Comparison of ENCODE assay signal across 27 cellular contexts in the genomic region with DNA sequence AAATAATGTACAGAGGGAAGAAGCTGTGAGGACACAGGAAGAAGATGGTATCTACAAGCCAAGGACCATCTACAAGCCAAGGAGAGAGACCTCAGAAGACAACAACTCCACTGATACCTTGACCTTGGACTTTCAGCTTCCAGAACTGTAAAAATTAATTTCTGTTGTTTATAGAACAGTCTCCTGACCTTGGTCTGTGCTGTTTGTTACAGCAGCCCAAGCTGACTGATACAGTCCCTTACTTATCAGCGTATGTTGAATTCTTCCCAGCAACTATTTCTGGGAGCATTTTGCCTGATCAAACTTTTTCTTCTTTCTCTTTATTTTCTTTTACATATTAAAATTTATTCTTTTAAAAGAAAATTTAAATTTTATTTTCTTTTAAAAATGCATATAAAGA.
"Had no signal": no experiment of that assay in that cellular context is flagged by ENCODE, and none has a peak within 500 bp of the region (broad histone marks: within the 10 kb centered on the region; RNA-seq: fewer than 3 reads in every experiment).

No MANE protein-coding gene starts in this region.

- H3K9me3 ChIP-seq: colonic mucosa, esophagus muscularis mucosa, esophagus squamous epithelium, gastrocnemius medialis, gastroesophageal sphincter had no signal

- H3K36me3 ChIP-seq: colonic mucosa, esophagus muscularis mucosa, esophagus squamous epithelium, gastrocnemius medialis, gastroesophageal sphincter, heart left ventricle, heart right ventricle had no signal

- H3K79me2 ChIP-seq: hepatocyte had no signal

- ATAC-seq: effector memory CD8-positive, alpha-beta T cell; foreskin keratinocyte; gastrocnemius medialis; gastroesophageal sphincter; heart left ventricle had no signal

- H3K4me2 ChIP-seq: hepatocyte had no signal

- H3K4me3 ChIP-seq: colonic mucosa, coronary artery, dorsolateral prefrontal cortex, esophagus muscularis mucosa, esophagus squamous epithelium, gastrocnemius medialis, gastroesophageal sphincter, heart left ventricle, heart right ventricle, hepatocyte had no signal

- H3K27me3 ChIP-seq: colonic mucosa, esophagus muscularis mucosa, esophagus squamous epithelium, gastrocnemius medialis, gastroesophageal sphincter, heart left ventricle, heart right ventricle, hepatocyte had no signal

- H3K27ac ChIP-seq: colonic mucosa, coronary artery, dorsolateral prefrontal cortex, epithelial cell of prostate, esophagus muscularis mucosa, esophagus squamous epithelium, foreskin keratinocyte, gastrocnemius medialis, gastroesophageal sphincter, heart left ventricle, hepatocyte had no signal

- H2AFZ ChIP-seq: hepatocyte had no signal

- DNase-seq: colonic mucosa; cortex of kidney; dermis blood vessel endothelial cell; dorsolateral prefrontal cortex; effector CD4-positive, alpha-beta T cell; effector CD8-positive, alpha-beta T cell; effector memory CD4-positive, alpha-beta T cell; effector memory CD8-positive, alpha-beta T cell; endodermal cell; erythroblast; esophagus squamous epithelium; foreskin fibroblast; foreskin keratinocyte; foreskin melanocyte; gastrocnemius medialis; glutamatergic neuron; head of caudate nucleus; heart left ventricle; heart right ventricle had no signal

- H3K4me1 ChIP-seq: colonic mucosa, foreskin keratinocyte had no signal

- H3K27ac Mint-ChIP-seq: dendritic cell treated with granulocyte-macrophage colony-stimulating factor and Interleukin-4, amounts not matched to agents 40 ng/mL and 50 ng/mL, for 4 days; effector memory CD8-positive, alpha-beta T cell; endodermal cell had no signal

- H3K9me3 Mint-ChIP-seq: dendritic cell treated with granulocyte-macrophage colony-stimulating factor and Interleukin-4, amounts not matched to agents 40 ng/mL and 50 ng/mL, for 4 days; effector memory CD8-positive, alpha-beta T cell had no signal

- FAIRE-seq: colon, endothelial cell of umbilical vein had no signal

- H3K4me3 Mint-ChIP-seq: dendritic cell treated with granulocyte-macrophage colony-stimulating factor and Interleukin-4, amounts not matched to agents 40 ng/mL and 50 ng/mL, for 4 days; effector memory CD8-positive, alpha-beta T cell; endodermal cell had no signal
